Comparison of ENCODE assay signal across 23 cellular contexts in genomic region chr14:71602524-71602923, GRCh38.
DNase-seq lines count a peak whose midpoint lies in the region; ATAC-seq, FAIRE-seq and TF ChIP-seq lines count a peak whose summit lies in the region.
"Had no signal": no experiment of that assay in that cellular context is flagged by ENCODE, and none has a peak within 500 bp of the region (broad histone marks: within the 10 kb centered on the region; RNA-seq: fewer than 3 reads in every experiment).

No MANE protein-coding gene starts in this region.

- H3K27ac ChIP-seq in DND-41 (ENCODE audit: low read length) = 0 out of 2 replicates have a peak overlapping the region, but pooled peaks have one; percentile 27
- H3K27ac ChIP-seq in GM23338 (ENCODE audit: low read depth) = no peak overlapping the region
- no peak overlapping the region for H3K27ac ChIP-seq in H1 (ENCODE audit: low read depth, low read length)
- no peak overlapping the region for H3K27ac ChIP-seq in prostate gland
- H3K27ac ChIP-seq in mammary epithelial cell (ENCODE audit: insufficient read depth, low read depth, low read length) = no peak overlapping the region
- H3K27ac ChIP-seq: A549; BLaER1 treated with 17β-estradiol and CSF1 and Interleukin-3, amounts not matched to agents 10 nM and 100 nM had no signal

- no peaks in the 10 kb centered on the region for H3K27me3 ChIP-seq in DND-41 (ENCODE audit: insufficient read depth, low read length, poor library complexity)
- no peaks in the 10 kb centered on the region for H3K27me3 ChIP-seq in GM23338 (ENCODE audit: insufficient read depth)
- no peaks in the 10 kb centered on the region for H3K27me3 ChIP-seq in H1 (replicated peaks in 1 of 4; ENCODE audit: control insufficient read depth in 3 of 4, extremely low read depth in 1 of 4, insufficient read depth in 3 of 4, low read length in 3 of 4)
- no peaks in the 10 kb centered on the region for H3K27me3 ChIP-seq in prostate gland (replicated peaks; ENCODE audit: insufficient read depth)
- H3K27me3 ChIP-seq in mammary epithelial cell (ENCODE audit: insufficient read depth, low read length) = no peaks in the 10 kb centered on the region
- H3K27me3 ChIP-seq: BE2C; BLaER1 treated with 17β-estradiol and CSF1 and Interleukin-3, amounts not matched to agents 10 nM and 100 nM had no signal

- H4K8ac ChIP-seq in H1 (ENCODE audit: extremely low read depth, insufficient read depth, low read length) = no peak overlapping the region

- H3K79me2 ChIP-seq in DND-41 (ENCODE audit: insufficient read depth, low read length) (peaks cover 74% of the 10 kb centered on the region), GM23338 (replicated peaks; ENCODE audit: insufficient read depth) (peaks cover 50% of the 10 kb centered on the region), H1 (ENCODE audit: control insufficient read depth in 1 of 2, insufficient read depth in 2 of 2, low read length in 2 of 2) (peaks cover 0 to 56% of the 10 kb centered on the region in 2 experiments; a peak in 2 of 4 replicates), mammary epithelial cell (ENCODE audit: insufficient read depth, low read length) (peaks cover 61% of the 10 kb centered on the region)

- H3K23ac ChIP-seq in H1 (ENCODE audit: insufficient read length) = no peak overlapping the region

- no peak overlapping the region for H3K4me3 Mint-ChIP-seq in GM23338
- H3K4me3 Mint-ChIP-seq: CD14-positive monocyte; CD4-positive, alpha-beta T cell; CD8-positive, alpha-beta memory T cell; H9 had no signal

- CTCF ChIA-PET in H1 (lab: Charles Lee; ENCODE audit: partially characterized antibody) = no interaction called here
- CTCF ChIA-PET in mammary epithelial cell (lab: Charles Lee; ENCODE audit: low non-redundant PET) = no interaction called here

- H3K36me3 ChIP-seq in DND-41 (ENCODE audit: insufficient read depth, low read length) (0 out of 2 replicates have a peak, but pooled peaks cover 9% of the 10 kb centered on the region), GM23338 (ENCODE audit: insufficient read depth) (peaks cover 4% of the 10 kb centered on the region), H1 (ENCODE audit: control insufficient read depth in 2 of 4, insufficient read depth in 4 of 4, low read length in 3 of 4) (no peaks in the 10 kb centered on the region), prostate gland (no peaks in the 10 kb centered on the region), mammary epithelial cell (ENCODE audit: insufficient read depth, low read length) (no peaks in the 10 kb centered on the region)
- H3K36me3 ChIP-seq: BE2C had no signal

- no peak for TF ChIP-seq RAD21 in H1 (IDR thresholded peaks at IDR 0.05 in 1 of 2, conservative IDR thresholded peaks at IDR 0.05 in 1 of 2; ENCODE audit: low read depth in 2 of 2, low read length in 2 of 2)

- H4K20me1 ChIP-seq in DND-41 (ENCODE audit: insufficient read depth, low read length) (no peaks in the 10 kb centered on the region), GM23338 (replicated peaks; ENCODE audit: insufficient read depth) (no peaks in the 10 kb centered on the region), H1 (replicated peaks in 1 of 2; ENCODE audit: control insufficient read depth in 1 of 2, insufficient read depth in 2 of 2, low read length in 2 of 2) (peaks cover 0 to 6% of the 10 kb centered on the region in 2 experiments), mammary epithelial cell (ENCODE audit: insufficient read depth, low read length) (no peaks in the 10 kb centered on the region)

- no peak overlapping the region for H4K91ac ChIP-seq in H1 (replicated peaks; ENCODE audit: insufficient read length, low read length)

- no peak overlapping the region for H3K18ac ChIP-seq in H1 (ENCODE audit: extremely low read depth, low read length)

- H3K4me1 ChIP-seq in DND-41 (ENCODE audit: insufficient read depth, low read length) = peaks cover 70% of the 10 kb centered on the region
- peaks cover 8% of the 10 kb centered on the region for H3K4me1 ChIP-seq in GM23338 (ENCODE audit: insufficient read depth)
- peaks cover 0 to 6% (median 2%) of the 10 kb centered on the region in 4 experiments; a peak in 2 of 7 replicates for H3K4me1 ChIP-seq in H1 (replicated peaks in 1 of 4; ENCODE audit: control insufficient read depth in 3 of 4, insufficient read depth in 4 of 4, low read length in 3 of 4)
- H3K4me1 ChIP-seq in prostate gland (replicated peaks) = no peaks in the 10 kb centered on the region
- H3K4me1 ChIP-seq in mammary epithelial cell (ENCODE audit: insufficient read depth, low read length) = peaks cover 2% of the 10 kb centered on the region
- H3K4me1 ChIP-seq: A549, BE2C had no signal

- no peak for TF ChIP-seq EP300 in H1 (IDR thresholded peaks at IDR 0.05; ENCODE audit: borderline replicate concordance in 1 of 2, low read depth in 2 of 2, low read length in 2 of 2)

- H3K4me2 ChIP-seq in DND-41 (ENCODE audit: insufficient read depth, low read length) (no peak overlapping the region), GM23338 (no peak overlapping the region), H1 (ENCODE audit: insufficient read depth in 1 of 2, low read depth in 2 of 2, low read length in 2 of 2) (no peak overlapping the region), mammary epithelial cell (ENCODE audit: insufficient read depth, low read depth, low read length) (no peak overlapping the region)
- H3K4me2 ChIP-seq: A549; BLaER1 treated with 17β-estradiol and CSF1 and Interleukin-3, amounts not matched to agents 10 nM and 100 nM had no signal

- 82% methylated on average over 5 of the region's 5 CpGs; no CpG with 5 or more reads in 1 of the 2 experiments for WGBS in H1 (ENCODE audit: extremely low coverage in 1 of 2, insufficient coverage in 1 of 2, insufficient read length in 1 of 2, insufficient replicate concordance in 2 of 2, low coverage in 1 of 2, low lambda C conversion rate in 2 of 2, missing lambda C conversion rate in 1 of 2), 2 experiments
- 88% methylated on average over 5 of the region's 5 CpGs for WGBS in prostate gland
- 99% methylated on average over 5 of the region's 5 CpGs for WGBS in mammary epithelial cell (ENCODE audit: low coverage, missing lambda C conversion rate)

- H2BK5ac ChIP-seq in H1 (ENCODE audit: low read depth, low read length) = no peak overlapping the region

- H3K36me3 Mint-ChIP-seq in GM23338 (ENCODE audit: low read depth) = peaks cover 26% of the 10 kb centered on the region

- no peaks in the 10 kb centered on the region for H3K23me2 ChIP-seq in H1 (ENCODE audit: low read depth, low read length)

- BruUV-seq in mammary epithelial cell (replicated peaks; lab: Mats Ljungman, UMichigan) = no TSS peak

- H2BK120ac ChIP-seq in H1 (replicated peaks; ENCODE audit: low read depth, low read length) = no peak overlapping the region

- TF ChIP-seq CTCF in DND-41 (IDR thresholded peaks at IDR 0.05; ENCODE audit: borderline replicate concordance, extremely low read depth, low read length, poor library complexity, severe bottlenecking) = no peak
- no peak for TF ChIP-seq CTCF in GM23338 (conservative IDR thresholded peaks at IDR 0.05; ENCODE audit: low read depth in 2 of 2)
- TF ChIP-seq CTCF in H1 (IDR thresholded peaks at IDR 0.05; ENCODE audit: control extremely low read depth in 1 of 3, insufficient read depth in 1 of 3, low read depth in 1 of 3, low read length in 3 of 3) = no peak
- TF ChIP-seq CTCF in prostate gland (IDR thresholded peaks at IDR 0.05) = no peak
- no peak for TF ChIP-seq CTCF in mammary epithelial cell (conservative IDR thresholded peaks at IDR 0.05 in 1 of 2, IDR thresholded peaks at IDR 0.05 in 1 of 2; ENCODE audit: extremely low read depth in 1 of 2, insufficient read depth in 1 of 2, low read depth in 1 of 2, low read length in 2 of 2)

- H3K9ac ChIP-seq in DND-41 (ENCODE audit: low read depth, low read length) (no peak overlapping the region), H1 (replicated peaks in 1 of 4; ENCODE audit: extremely low read depth in 1 of 4, low read depth in 3 of 4, low read length in 3 of 4) (no peak overlapping the region), mammary epithelial cell (ENCODE audit: insufficient read depth, low read length) (no peak overlapping the region)
- H3K9ac ChIP-seq: BLaER1 treated with 17β-estradiol and CSF1 and Interleukin-3, amounts not matched to agents 10 nM and 100 nM had no signal

- H2BK20ac ChIP-seq in H1 (ENCODE audit: low read length) = no peak overlapping the region

- in situ Hi-C loops in mammary epithelial cell (cut with MboI; ENCODE audit: low sequenced_read_pairs in 2 of 2) = no loop called here

- H2AFZ ChIP-seq in DND-41 (ENCODE audit: low read depth, low read length) = no peak overlapping the region
- no peak overlapping the region for H2AFZ ChIP-seq in GM23338
- H2AFZ ChIP-seq in H1 (ENCODE audit: low read length) = no peak overlapping the region
- no peak overlapping the region for H2AFZ ChIP-seq in mammary epithelial cell (ENCODE audit: low read depth, low read length)

- H3F3A ChIP-seq in GM23338 (replicated peaks; ENCODE audit: low read depth) = no peaks in the 10 kb centered on the region

- ATAC-seq in DND-41 (ENCODE audit: insufficient read depth, low read depth) = no peak
- ATAC-seq in GM23338 = peak; percentile 67
- ATAC-seq: A549, HCT116 had no signal

- no peak overlapping the region for H3K56ac ChIP-seq in H1 (replicated peaks; ENCODE audit: insufficient read length, low read depth, low read length)

- H3K9me3 Mint-ChIP-seq in GM23338 = peaks cover 13% of the 10 kb centered on the region

- H3K14ac ChIP-seq in H1 (ENCODE audit: insufficient read length) = no peak overlapping the region

- no peak overlapping the region for H2AK5ac ChIP-seq in H1 (ENCODE audit: low read depth, low read length)

- dilution Hi-C loops in mammary epithelial cell (cut with HindIII; ENCODE audit: low sequenced_read_pairs) = no loop called here

- no peak overlapping the region for H3K27ac Mint-ChIP-seq in GM23338
- H3K27ac Mint-ChIP-seq: CD14-positive monocyte; CD4-positive, alpha-beta T cell; CD8-positive, alpha-beta memory T cell had no signal

- intact Hi-C loops in prostate gland (cut with DNase I) = no loop called here
- intact Hi-C loops in mammary epithelial cell (cut with micrococcal nuclease) = no loop called here

- POLR2A ChIA-PET in H1 (lab: Charles Lee; ENCODE audit: partially characterized antibody) = no interaction called here

- H3K27me3 Mint-ChIP-seq in GM23338 (ENCODE audit: insufficient read depth, low read depth, poor library complexity) = no peaks in the 10 kb centered on the region
- H3K27me3 Mint-ChIP-seq: CD4-positive, alpha-beta T cell; CD8-positive, alpha-beta memory T cell had no signal

- no peak for DNase-seq in DND-41
- DNase-seq in GM23338 (ENCODE audit: low spot score) = no peak
- no peak for DNase-seq in H1 (ENCODE audit: low read depth in 1 of 2, low spot score in 2 of 2)
- DNase-seq in retina = peak; percentile 5
- no peak for DNase-seq in prostate gland (ENCODE audit: low spot score)
- DNase-seq in putamen (ENCODE audit: low spot score) = no peak
- no peak for DNase-seq in mammary epithelial cell
- DNase-seq: 8988T; ACHN; AML-193; BE2C; CD4-positive, alpha-beta T cell; CD8-positive, alpha-beta memory T cell; DMS 273 treated with DMSO at 0.1 percent for 48 hours; DMS79; GF-D8; H9 had no signal

- H3K79me1 ChIP-seq in H1 (ENCODE audit: low read depth, low read length) = peaks cover 2% of the 10 kb centered on the region; the same call in 1 of the 2 replicates

- H3K4me1 Mint-ChIP-seq in GM23338 = peaks cover 23% of the 10 kb centered on the region

- no peak overlapping the region for H3K4me3 ChIP-seq in DND-41 (ENCODE audit: low read depth in 1 of 2, low read length in 2 of 2)
- no peak overlapping the region for H3K4me3 ChIP-seq in GM23338
- H3K4me3 ChIP-seq in H1 (ENCODE audit: extremely low read depth in 1 of 4, insufficient read depth in 2 of 4, low read depth in 3 of 4, low read length in 4 of 4) = no peak overlapping the region
- H3K4me3 ChIP-seq in prostate gland = no peak overlapping the region
- no peak overlapping the region for H3K4me3 ChIP-seq in mammary epithelial cell (replicated peaks in 1 of 3; ENCODE audit: insufficient read depth in 1 of 3, low read depth in 2 of 3, low read length in 3 of 3)
- H3K4me3 ChIP-seq: A549; BLaER1 treated with 17β-estradiol and CSF1 and Interleukin-3, amounts not matched to agents 10 nM and 100 nM had no signal

- no peak overlapping the region for H2BK15ac ChIP-seq in H1 (ENCODE audit: low read length)

- no peaks in the 10 kb centered on the region for H3K9me2 ChIP-seq in GM23338 (ENCODE audit: insufficient read depth)

- peaks cover 8% of the 10 kb centered on the region for H3K9me3 ChIP-seq in DND-41 (ENCODE audit: insufficient read depth, low read length, severe bottlenecking)
- H3K9me3 ChIP-seq in H1 (ENCODE audit: insufficient read depth in 2 of 2, low read depth in 1 of 2, low read length in 1 of 2) = peaks cover 0 to 4% of the 10 kb centered on the region in 2 experiments; a peak in 1 of 4 replicates
- no peaks in the 10 kb centered on the region for H3K9me3 ChIP-seq in prostate gland
- H3K9me3 ChIP-seq in mammary epithelial cell (replicated peaks; ENCODE audit: insufficient read depth, low read length) = no peaks in the 10 kb centered on the region
- H3K9me3 ChIP-seq: BE2C had no signal

- H2BK12ac ChIP-seq in H1 (ENCODE audit: low read depth, low read length) = no peak overlapping the region

- no peak overlapping the region for H4K5ac ChIP-seq in H1 (ENCODE audit: insufficient read length, low read depth, low read length)

- H3K4ac ChIP-seq in H1 (replicated peaks; ENCODE audit: insufficient read length, low read depth, low read length) = no peak overlapping the region

- TF ChIP-seq POLR2A in H1 (IDR thresholded peaks at IDR 0.05; ENCODE audit: control extremely low read depth in 1 of 2, low read depth in 2 of 2, low read length in 2 of 2) (no peak), prostate gland (IDR thresholded peaks at IDR 0.05) (no peak)

- no peak for FAIRE-seq in H1 (lab: Jason Lieb, UNC)
- FAIRE-seq: A549, D721Med, GM12892 had no signal
